In genomic region chr2:9263388-9263787, GRCh38 we compare ENCODE assay signal across 12 cellular contexts. TPM values are rescaled to one million over a fixed set of nuclear protein-coding genes. Genes with fewer than 3 reads are reported as not detected.
A peak's percentile ranks its signal among the peaks of the same experiment; 100 is the strongest.
DNase-seq lines count a peak whose midpoint lies in the region; ATAC-seq and TF ChIP-seq lines count a peak whose summit lies in the region.
"Had no signal": no experiment of that assay in that cellular context is flagged by ENCODE, and none has a peak within 500 bp of the region (broad histone marks: within the 10 kb centered on the region; RNA-seq: fewer than 3 reads in every experiment).

No MANE protein-coding gene starts in this region.

- H3K4me2 ChIP-seq in osteoblast (ENCODE audit: insufficient read depth, low read length), result peak overlapping the region; percentile 70

- POLR2A ChIA-PET in AG04450 (lab: Yijun Ruan, JAX), result no interaction called here
- POLR2A ChIA-PET in RWPE1 (lab: Yijun Ruan, JAX; ENCODE audit: low non-redundant PET), result no interaction called here

- H2AFZ ChIP-seq in osteoblast (ENCODE audit: low read length), result peak overlapping the region; percentile 34

- no peaks in the 10 kb centered on the region for H3K27me3 ChIP-seq in AG04450 (ENCODE audit: control insufficient read depth, insufficient read depth, low read length)
- H3K27me3 ChIP-seq in osteoblast (ENCODE audit: insufficient read depth, low read length), result no peaks in the 10 kb centered on the region
- H3K27me3 ChIP-seq in HAP-1 (ENCODE audit: low read depth), result no peaks in the 10 kb centered on the region

- no peaks in the 10 kb centered on the region for H3K36me3 ChIP-seq in osteoblast (ENCODE audit: insufficient read depth, low read length)
- H3K36me3 ChIP-seq in HAP-1 (replicated peaks), result no peaks in the 10 kb centered on the region

- DNase-seq in AG04450 (ENCODE audit: low read depth, low spot score) (no peak), RWPE1 (ENCODE audit: low spot score) (no peak), epithelial cell of prostate (ENCODE audit: low read depth, low spot score) (no peak), osteoblast (ENCODE audit: insufficient read length, low spot score, missing footprints) (peak; percentile 83), NCI-H1694 treated with DMSO at 0.1 percent for 48 hours (lab: John Stamatoyannopoulos, UW) (no peak), HAP-1 (ENCODE audit: low spot score in 2 of 2) (no peak), GM13976 (ENCODE audit: low spot score) (no peak)
- DNase-seq: activated CD4-positive, CD25-positive, alpha-beta regulatory T cell; activated naive CD4-positive, alpha-beta T cell treated with anti-CD3 and anti-CD28 coated beads for 36 hours; stimulated activated CD4-positive, alpha-beta T cell treated with anti-CD3 and anti-CD28 coated beads, Interleukin-2, amount 100 ng/mL, for 24 hours had no signal

- CTCF ChIA-PET in AG04450 (lab: Charles Lee), result interaction anchor here (0.7 kb wide), 2 partner anchors 58 to 115 kb away, joined by 3 to 4 read pairs; no protein-coding TSS in a partner anchor
- CTCF ChIA-PET in RWPE1 (lab: Yijun Ruan, JAX), result interaction anchor here (0.9 kb wide), 1 partner anchor 10 kb away, joined by 3 read pairs; no protein-coding TSS in a partner anchor

- in situ Hi-C loops in HAP-1 (cut with MboI; ENCODE audit: low sequenced_read_pairs), result no loop called here
- in situ Hi-C loops in GM13976 (cut with MboI; ENCODE audit: low sequenced_read_pairs, unreplicated experiment), result no loop called here

- H4K20me1 ChIP-seq in osteoblast (ENCODE audit: insufficient read depth, low read length), result no peaks in the 10 kb centered on the region

- H3K27ac ChIP-seq in AG04450 (ENCODE audit: low read depth, low read length) (peak overlapping the region; percentile 31), RWPE1 (peak overlapping the region; percentile 56), epithelial cell of prostate (peak overlapping the region; percentile 14), osteoblast (ENCODE audit: low read depth, low read length) (peak overlapping the region; percentile 89)
- H3K27ac ChIP-seq: C4-2B had no signal

- ATAC-seq in GM21447 (IDR thresholded peaks at IDR 0.05; ENCODE audit: unreplicated experiment), result no peak

- H3K9me3 ChIP-seq in AG04450 (ENCODE audit: control insufficient read depth, insufficient read depth, low read length) (no peaks in the 10 kb centered on the region; the same call in 1 of the 2 replicates), osteoblast (ENCODE audit: low read depth, low read length) (no peaks in the 10 kb centered on the region), HAP-1 (no peaks in the 10 kb centered on the region)

- H3K79me2 ChIP-seq in osteoblast (ENCODE audit: insufficient read depth, low read length), result peaks cover 99% of the 10 kb centered on the region

- H3K4me1 ChIP-seq in osteoblast (ENCODE audit: insufficient read depth, low read length) (peaks cover 70% of the 10 kb centered on the region), HAP-1 (no peaks in the 10 kb centered on the region)

- H3K4me3 ChIP-seq in AG04450 (ENCODE audit: low read depth, low read length) (no peak overlapping the region), osteoblast (ENCODE audit: insufficient read depth, low read length) (peak overlapping the region; percentile 32), HAP-1 (no peak overlapping the region)

- TF ChIP-seq CTCF in AG04450 (IDR thresholded peaks at IDR 0.05; ENCODE audit: low read depth, low read length) (no peak), RWPE1 (conservative IDR thresholded peaks at IDR 0.05; ENCODE audit: low read depth) (no peak), osteoblast (IDR thresholded peaks at IDR 0.05; ENCODE audit: extremely low read depth, low read depth, low read length) (no peak), GM13976 (IDR thresholded peaks at IDR 0.05; ENCODE audit: borderline replicate concordance, control extremely low read depth, extremely low read depth, insufficient read depth, missing control alignments) (no peak)

RNA-seq across cellular contexts. Expression of gene ASAP2, which starts 56.8 kb away (rescaled TPM):
- 24.6 and 30.0 TPM in 2 replicates for polyA plus RNA-seq in AG04450 (2011; rRNA removed)
- polyA minus RNA-seq in AG04450 (2011; rRNA and poly(A)+ RNA removed), result 25.1 and 29.1 TPM in 2 replicates
- total RNA-seq in osteoblast, result 56.0 and 66.2 TPM in 2 replicates

Comparison
In these comparisons a context has a peak if more than half of its experiments do, and no peak if none do; other contexts are left out.
1. H3K27ac ChIP-seq: peak in every context shown above with its lines; median percentile 89 in osteoblast; 56 in RWPE1; 31 in AG04450; 14 in epithelial cell of prostate.